8 cellular contexts compared by ENCODE assay signal in genomic region chr5:73564644-73565165, GRCh38. TPM values are rescaled to one million over a fixed set of nuclear protein-coding genes. Genes with fewer than 3 reads are reported as not detected.
DNase-seq lines count a peak whose midpoint lies in the region; ATAC-seq and TF ChIP-seq lines count a peak whose summit lies in the region.

No MANE protein-coding gene starts in this region.

- H3K4me1 Mint-ChIP-seq in activated CD4-positive, alpha-beta T cell treated with anti-CD3 and anti-CD28 coated beads, Interleukin-2, amount 10 ng/mL, durations not matched to agents 24 days and 14 days = peaks cover 33% of the 10 kb centered on the region

- peaks cover 2% of the 10 kb centered on the region for H3K27me3 Mint-ChIP-seq in activated CD4-positive, alpha-beta T cell treated with anti-CD3 and anti-CD28 coated beads, Interleukin-2, amount 10 ng/mL, durations not matched to agents 24 days and 14 days

- ATAC-seq in GM18502 (IDR thresholded peaks at IDR 0.05; ENCODE audit: poor library complexity, unreplicated experiment) = peak; percentile 9
- peak; percentile 5 for ATAC-seq in HG03159 (IDR thresholded peaks at IDR 0.05; ENCODE audit: unreplicated experiment)
- no peak for ATAC-seq in HG03097 (IDR thresholded peaks at IDR 0.05; ENCODE audit: low FRiP score, unreplicated experiment)

- intact Hi-C loops in activated CD4-positive, alpha-beta T cell treated with anti-CD3 and anti-CD28 coated beads, Interleukin-2, amount 10 ng/mL, durations not matched to agents 24 days and 14 days (cut with micrococcal nuclease) = loop anchor here (1.0 to 10.0 kb wide), 8 partner anchors 45 to 1978 kb away; partner anchors contain the start of genes ANKRD31, BTF3, ENC1 and GFM2

- peak overlapping the region; percentile 100 for H3K27ac Mint-ChIP-seq in activated CD4-positive, alpha-beta T cell treated with anti-CD3 and anti-CD28 coated beads, Interleukin-2, amount 10 ng/mL, durations not matched to agents 24 days and 14 days

- peak; percentile 72 for DNase-seq in activated CD4-positive, alpha-beta T cell treated with anti-CD3 and anti-CD28 coated beads, Interleukin-2, amount 10 ng/mL, durations not matched to agents 24 days and 14 days
- DNase-seq in fibroblast of pulmonary artery (ENCODE audit: low read depth) = peak; percentile 13
- DNase-seq in HPDE6-E6E7 (ENCODE audit: extremely low spot score) = no peak
- DNase-seq in NCI-H446 (lab: John Stamatoyannopoulos, UW) = no peak

- no peaks in the 10 kb centered on the region for H3K9me3 Mint-ChIP-seq in activated CD4-positive, alpha-beta T cell treated with anti-CD3 and anti-CD28 coated beads, Interleukin-2, amount 10 ng/mL, durations not matched to agents 24 days and 14 days

- H3K9me3 ChIP-seq in parathyroid adenoma (ENCODE audit: control insufficient read depth, low read length) = no peaks in the 10 kb centered on the region

- peaks cover 13% of the 10 kb centered on the region for H3K79me2 ChIP-seq in parathyroid adenoma

- H3K4me2 ChIP-seq in parathyroid adenoma (ENCODE audit: low read length) = peak overlapping the region; percentile 95

- TF ChIP-seq CTCF in fibroblast of pulmonary artery (IDR thresholded peaks at IDR 0.05; ENCODE audit: low read length, missing control alignments) = no peak
- no peak for TF ChIP-seq CTCF in parathyroid adenoma (IDR thresholded peaks at IDR 0.05)

- H3K4me1 ChIP-seq in parathyroid adenoma = peaks cover 4% of the 10 kb centered on the region

- H3K36me3 ChIP-seq in parathyroid adenoma (ENCODE audit: control insufficient read depth, insufficient read depth, low read length) = no peaks in the 10 kb centered on the region

- H3K36me3 Mint-ChIP-seq in activated CD4-positive, alpha-beta T cell treated with anti-CD3 and anti-CD28 coated beads, Interleukin-2, amount 10 ng/mL, durations not matched to agents 24 days and 14 days (ENCODE audit: low read depth) = peaks cover 25% of the 10 kb centered on the region

- peak overlapping the region; percentile 100 for H3K4me3 Mint-ChIP-seq in activated CD4-positive, alpha-beta T cell treated with anti-CD3 and anti-CD28 coated beads, Interleukin-2, amount 10 ng/mL, durations not matched to agents 24 days and 14 days

- peak overlapping the region; percentile 87 for H3K27ac ChIP-seq in parathyroid adenoma

- H3K27me3 ChIP-seq in parathyroid adenoma (ENCODE audit: control insufficient read depth, insufficient read depth, low read length) = no peaks in the 10 kb centered on the region

- peak overlapping the region; percentile 93 for H3K4me3 ChIP-seq in fibroblast of pulmonary artery (replicated peaks; ENCODE audit: low read depth, low read length)
- peak overlapping the region; percentile 96 for H3K4me3 ChIP-seq in parathyroid adenoma (ENCODE audit: low read depth, low read length)

- peak overlapping the region; percentile 96 for H2AFZ ChIP-seq in parathyroid adenoma

- H3K9ac ChIP-seq in parathyroid adenoma = peak overlapping the region; percentile 39

RNA-seq across cellular contexts. Expression of gene ANKRA2, which starts 0.7 kb away (rescaled TPM):
- total RNA-seq in activated CD4-positive, alpha-beta T cell treated with anti-CD3 and anti-CD28 coated beads, Interleukin-2, amount 10 ng/mL, durations not matched to agents 24 days and 14 days = 18.5 and 19.7 TPM in 2 replicates

RNA-seq across cellular contexts. Expression of gene UTP15, which starts 0.8 kb away (rescaled TPM):
- 59.3 and 61.5 TPM in 2 replicates for total RNA-seq in activated CD4-positive, alpha-beta T cell treated with anti-CD3 and anti-CD28 coated beads, Interleukin-2, amount 10 ng/mL, durations not matched to agents 24 days and 14 days

Comparison
In these comparisons a context has a peak if more than half of its experiments do, and no peak if none do; other contexts are left out.
1. DNase-seq: peak in activated CD4-positive, alpha-beta T cell treated with anti-CD3 and anti-CD28 coated beads, Interleukin-2, amount 10 ng/mL, durations not matched to agents 24 days and 14 days (single experiment) and fibroblast of pulmonary artery (single experiment); none in HPDE6-E6E7 (single experiment) and NCI-H446 (0 of 2).